19 cellular contexts compared by ENCODE assay signal in the genomic region with DNA sequence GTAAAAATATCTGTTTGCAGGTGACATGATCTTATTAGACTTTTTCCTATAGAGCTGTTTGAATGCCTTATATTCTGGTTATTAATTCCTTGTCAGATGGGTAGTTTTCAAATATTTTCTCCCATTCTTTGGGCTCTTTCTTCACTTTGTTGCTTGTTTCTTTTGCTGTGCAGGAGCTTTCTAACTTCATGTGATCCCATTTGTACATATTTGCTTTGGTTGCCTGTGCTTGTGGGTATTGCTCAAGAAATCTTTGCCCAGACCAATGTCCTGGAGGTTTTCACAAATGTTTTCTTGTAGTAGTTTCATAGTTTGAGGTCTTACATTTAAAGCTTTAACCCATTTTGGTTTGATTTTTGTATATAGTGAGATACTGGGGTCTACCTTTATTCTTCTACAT.
A peak's percentile ranks its signal among the peaks of the same experiment; 100 is the strongest.
DNase-seq lines count a peak whose midpoint lies in the region; ATAC-seq, FAIRE-seq and TF ChIP-seq lines count a peak whose summit lies in the region.
"Had no signal": no experiment of that assay in that cellular context is flagged by ENCODE, and none has a peak within 500 bp of the region (broad histone marks: within the 10 kb centered on the region; RNA-seq: fewer than 3 reads in every experiment).

No MANE protein-coding gene starts in this region.

- H3K27ac Mint-ChIP-seq in astrocyte (ENCODE audit: unreplicated experiment) = no peak overlapping the region
- H3K27ac Mint-ChIP-seq: B cell; CD8-positive, alpha-beta T cell; H9 had no signal

- no peak for DNase-seq in astrocyte (ENCODE audit: low read depth)
- no peak for DNase-seq in activated T-cell treated with anti-CD3 and anti-CD28 coated beads, Interleukin-2, amount 50 U/mL, for 48 hours
- no peak for DNase-seq in H7
- DNase-seq in heart left ventricle = no peak
- DNase-seq: Caco-2; CD4-positive, CD25-positive, alpha-beta regulatory T cell; CD8-positive, alpha-beta T cell; DMS153; DND-41; GOT3; H9 had no signal

- peaks cover 2% of the 10 kb centered on the region for H3K4me1 Mint-ChIP-seq in astrocyte (ENCODE audit: low read depth, unreplicated experiment)
- H3K4me1 Mint-ChIP-seq: CD4-positive, CD25-positive, alpha-beta regulatory T cell; H9 had no signal

- H3K9me3 Mint-ChIP-seq in astrocyte (ENCODE audit: unreplicated experiment) = no peaks in the 10 kb centered on the region

- H3K9me3 ChIP-seq in astrocyte (ENCODE audit: insufficient read depth, low read depth, low read length) = no peaks in the 10 kb centered on the region
- peaks cover 0 to 2% (median 0%) of the 10 kb centered on the region in 4 donors for H3K9me3 ChIP-seq in liver (ENCODE audit: control insufficient read depth in 4 of 4, low read length in 3 of 4)
- peaks cover 0 to 13% (median 0%) of the 10 kb centered on the region in 12 donors for H3K9me3 ChIP-seq in heart left ventricle
- H3K9me3 ChIP-seq: Caco-2 had no signal

- H3K4me3 ChIP-seq in astrocyte (ENCODE audit: insufficient read depth, low read depth, low read length) = no peak overlapping the region
- H3K4me3 ChIP-seq in liver (ENCODE audit: low read depth in 1 of 3, low read length in 3 of 3) = no peak overlapping the region
- H3K4me3 ChIP-seq in H7 (ENCODE audit: insufficient read depth, low read depth, low read length) = no peak overlapping the region
- no peak overlapping the region for H3K4me3 ChIP-seq in heart left ventricle
- H3K4me3 ChIP-seq: BLaER1 had no signal

- no peak overlapping the region for H3K4me3 Mint-ChIP-seq in astrocyte (ENCODE audit: unreplicated experiment)
- H3K4me3 Mint-ChIP-seq: B cell; CD4-positive, CD25-positive, alpha-beta regulatory T cell; CD8-positive, alpha-beta T cell; H9 had no signal

- FAIRE-seq in astrocyte (lab: Jason Lieb, UNC) (peak; percentile 92), islet of Langerhans (lab: Jason Lieb, UNC) (peak; percentile 24)
- FAIRE-seq: G401.6, GM12892 had no signal

- no peak overlapping the region for H3K4me2 ChIP-seq in astrocyte (ENCODE audit: low read length)
- H3K4me2 ChIP-seq: BLaER1 had no signal

- H3K27ac ChIP-seq in astrocyte (ENCODE audit: low read depth, low read length) (no peak overlapping the region), liver (ENCODE audit: low read depth in 1 of 2, low read length in 2 of 2) (no peak overlapping the region), heart left ventricle (no peak overlapping the region)
- H3K27ac ChIP-seq: BLaER1, C4-2B had no signal

- no peak for ATAC-seq in heart left ventricle
- ATAC-seq: CD8-positive, alpha-beta T cell; HCT116 had no signal

- intact Hi-C loops in heart left ventricle (cut with DNase I) = no loop called here

- H4K20me1 ChIP-seq in astrocyte (ENCODE audit: insufficient read depth, low read length) = no peaks in the 10 kb centered on the region
- H4K20me1 ChIP-seq: BLaER1 had no signal

- no peak for TF ChIP-seq RAD21 in liver (IDR thresholded peaks at IDR 0.05)

- no peak for TF ChIP-seq CTCF in astrocyte (IDR thresholded peaks at IDR 0.05; ENCODE audit: insufficient read depth, low read depth, low read length)
- TF ChIP-seq CTCF in liver (IDR thresholded peaks at IDR 0.05; ENCODE audit: low read depth, low read length, missing input control) = no peak
- TF ChIP-seq CTCF in heart left ventricle (IDR thresholded peaks at IDR 0.05) = no peak

- no peaks in the 10 kb centered on the region for H3K36me3 ChIP-seq in astrocyte (ENCODE audit: insufficient read depth, low read length)
- H3K36me3 ChIP-seq in liver (ENCODE audit: control insufficient read depth in 4 of 4, insufficient read depth in 3 of 4, low read depth in 1 of 4, low read length in 3 of 4) = no peaks in the 10 kb centered on the region
- no peaks in the 10 kb centered on the region for H3K36me3 ChIP-seq in H7 (replicated peaks; ENCODE audit: control insufficient read depth, insufficient read depth, low read length)
- H3K36me3 ChIP-seq in heart left ventricle = no peaks in the 10 kb centered on the region
- H3K36me3 ChIP-seq: BLaER1 had no signal

- H3K27me3 ChIP-seq in astrocyte (ENCODE audit: insufficient read depth, low read length) (no peaks in the 10 kb centered on the region), liver (ENCODE audit: control insufficient read depth in 4 of 4, insufficient read depth in 4 of 4, low read length in 3 of 4) (no peaks in the 10 kb centered on the region), H7 (ENCODE audit: control insufficient read depth, insufficient read depth, low read length) (no peaks in the 10 kb centered on the region), heart left ventricle (no peaks in the 10 kb centered on the region)

- no peaks in the 10 kb centered on the region for H3K27me3 Mint-ChIP-seq in astrocyte (ENCODE audit: low read depth, unreplicated experiment)

- no peaks in the 10 kb centered on the region for H3K79me2 ChIP-seq in astrocyte (ENCODE audit: insufficient read depth, low read length)

- H3K9ac ChIP-seq in astrocyte (ENCODE audit: low read length) (no peak overlapping the region), liver (ENCODE audit: low read depth in 1 of 2, low read length in 2 of 2) (no peak overlapping the region)
- H3K9ac ChIP-seq: BLaER1 had no signal

- H2AFZ ChIP-seq in astrocyte (ENCODE audit: low read depth, low read length) = no peak overlapping the region

- H3K36me3 Mint-ChIP-seq in astrocyte (ENCODE audit: low read depth, unreplicated experiment) = no peaks in the 10 kb centered on the region
- H3K36me3 Mint-ChIP-seq: CD4-positive, CD25-positive, alpha-beta regulatory T cell; CD8-positive, alpha-beta T cell had no signal

- TF ChIP-seq POLR2A in heart left ventricle (IDR thresholded peaks at IDR 0.05) = no peak

- H3K4me1 ChIP-seq in astrocyte (ENCODE audit: insufficient read depth, low read length) = no peaks in the 10 kb centered on the region
- H3K4me1 ChIP-seq in liver (ENCODE audit: control insufficient read depth in 4 of 4, insufficient read depth in 4 of 4, low read length in 3 of 4) = peaks cover 0 to 11% (median 7%) of the 10 kb centered on the region in 4 donors
- no peaks in the 10 kb centered on the region for H3K4me1 ChIP-seq in heart left ventricle
- H3K4me1 ChIP-seq: BLaER1, Caco-2 had no signal

TF ChIP-seq in liver, 16 proteins besides CTCF, POLR2A, EP300 and RAD21 (continues in another document):
- TF ChIP-seq TAF1 (conservative IDR thresholded peaks at IDR 0.05) = no peak
- no peak for TF ChIP-seq JUND (IDR thresholded peaks at IDR 0.05)
- TF ChIP-seq, protein P1, sequence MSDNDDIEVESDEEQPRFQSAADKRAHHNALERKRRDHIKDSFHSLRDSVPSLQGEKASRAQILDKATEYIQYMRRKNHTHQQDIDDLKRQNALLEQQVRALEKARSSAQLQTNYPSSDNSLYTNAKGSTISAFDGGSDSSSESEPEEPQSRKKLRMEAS (IDR thresholded peaks at IDR 0.05) = no peak
- TF ChIP-seq SP1 (IDR thresholded peaks at IDR 0.05) = no peak
- peak; percentile 8 for TF ChIP-seq FOXA2 (IDR thresholded peaks at IDR 0.05)
- TF ChIP-seq EGR1 (IDR thresholded peaks at IDR 0.05; ENCODE audit: low read depth in 2 of 2) = no peak
- TF ChIP-seq RXRA (IDR thresholded peaks at IDR 0.05) = peak in 1 of 2 donors; percentile 8
- TF ChIP-seq, protein P2, sequence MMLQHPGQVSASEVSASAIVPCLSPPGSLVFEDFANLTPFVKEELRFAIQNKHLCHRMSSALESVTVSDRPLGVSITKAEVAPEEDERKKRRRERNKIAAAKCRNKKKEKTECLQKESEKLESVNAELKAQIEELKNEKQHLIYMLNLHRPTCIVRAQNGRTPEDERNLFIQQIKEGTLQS (IDR thresholded peaks at IDR 0.05) = no peak
- no peak for TF ChIP-seq GABPA (IDR thresholded peaks at IDR 0.05 in 1 of 2, conservative IDR thresholded peaks at IDR 0.05 in 1 of 2)
- TF ChIP-seq FOXA1 (IDR thresholded peaks at IDR 0.05) = no peak
- peak in 1 of 2 donors; percentile 21 for TF ChIP-seq HNF4A (conservative IDR thresholded peaks at IDR 0.05)
- no peak for TF ChIP-seq NR2F2 (IDR thresholded peaks at IDR 0.05)
- TF ChIP-seq, protein P3, sequence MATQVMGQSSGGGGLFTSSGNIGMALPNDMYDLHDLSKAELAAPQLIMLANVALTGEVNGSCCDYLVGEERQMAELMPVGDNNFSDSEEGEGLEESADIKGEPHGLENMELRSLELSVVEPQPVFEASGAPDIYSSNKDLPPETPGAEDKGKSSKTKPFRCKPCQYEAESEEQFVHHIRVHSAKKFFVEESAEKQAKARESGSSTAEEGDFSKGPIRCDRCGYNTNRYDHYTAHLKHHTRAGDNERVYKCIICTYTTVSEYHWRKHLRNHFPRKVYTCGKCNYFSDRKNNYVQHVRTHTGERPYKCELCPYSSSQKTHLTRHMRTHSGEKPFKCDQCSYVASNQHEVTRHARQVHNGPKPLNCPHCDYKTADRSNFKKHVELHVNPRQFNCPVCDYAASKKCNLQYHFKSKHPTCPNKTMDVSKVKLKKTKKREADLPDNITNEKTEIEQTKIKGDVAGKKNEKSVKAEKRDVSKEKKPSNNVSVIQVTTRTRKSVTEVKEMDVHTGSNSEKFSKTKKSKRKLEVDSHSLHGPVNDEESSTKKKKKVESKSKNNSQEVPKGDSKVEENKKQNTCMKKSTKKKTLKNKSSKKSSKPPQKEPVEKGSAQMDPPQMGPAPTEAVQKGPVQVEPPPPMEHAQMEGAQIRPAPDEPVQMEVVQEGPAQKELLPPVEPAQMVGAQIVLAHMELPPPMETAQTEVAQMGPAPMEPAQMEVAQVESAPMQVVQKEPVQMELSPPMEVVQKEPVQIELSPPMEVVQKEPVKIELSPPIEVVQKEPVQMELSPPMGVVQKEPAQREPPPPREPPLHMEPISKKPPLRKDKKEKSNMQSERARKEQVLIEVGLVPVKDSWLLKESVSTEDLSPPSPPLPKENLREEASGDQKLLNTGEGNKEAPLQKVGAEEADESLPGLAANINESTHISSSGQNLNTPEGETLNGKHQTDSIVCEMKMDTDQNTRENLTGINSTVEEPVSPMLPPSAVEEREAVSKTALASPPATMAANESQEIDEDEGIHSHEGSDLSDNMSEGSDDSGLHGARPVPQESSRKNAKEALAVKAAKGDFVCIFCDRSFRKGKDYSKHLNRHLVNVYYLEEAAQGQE (IDR thresholded peaks at IDR 0.05) = no peak
- TF ChIP-seq, protein P4, sequence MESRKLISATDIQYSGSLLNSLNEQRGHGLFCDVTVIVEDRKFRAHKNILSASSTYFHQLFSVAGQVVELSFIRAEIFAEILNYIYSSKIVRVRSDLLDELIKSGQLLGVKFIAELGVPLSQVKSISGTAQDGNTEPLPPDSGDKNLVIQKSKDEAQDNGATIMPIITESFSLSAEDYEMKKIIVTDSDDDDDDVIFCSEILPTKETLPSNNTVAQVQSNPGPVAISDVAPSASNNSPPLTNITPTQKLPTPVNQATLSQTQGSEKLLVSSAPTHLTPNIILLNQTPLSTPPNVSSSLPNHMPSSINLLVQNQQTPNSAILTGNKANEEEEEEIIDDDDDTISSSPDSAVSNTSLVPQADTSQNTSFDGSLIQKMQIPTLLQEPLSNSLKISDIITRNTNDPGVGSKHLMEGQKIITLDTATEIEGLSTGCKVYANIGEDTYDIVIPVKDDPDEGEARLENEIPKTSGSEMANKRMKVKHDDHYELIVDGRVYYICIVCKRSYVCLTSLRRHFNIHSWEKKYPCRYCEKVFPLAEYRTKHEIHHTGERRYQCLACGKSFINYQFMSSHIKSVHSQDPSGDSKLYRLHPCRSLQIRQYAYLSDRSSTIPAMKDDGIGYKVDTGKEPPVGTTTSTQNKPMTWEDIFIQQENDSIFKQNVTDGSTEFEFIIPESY (IDR thresholded peaks at IDR 0.05) = no peak
- no peak for TF ChIP-seq HNF4G (IDR thresholded peaks at IDR 0.05)
